1 cellular context compared by ENCODE assay signal in the genomic region with DNA sequence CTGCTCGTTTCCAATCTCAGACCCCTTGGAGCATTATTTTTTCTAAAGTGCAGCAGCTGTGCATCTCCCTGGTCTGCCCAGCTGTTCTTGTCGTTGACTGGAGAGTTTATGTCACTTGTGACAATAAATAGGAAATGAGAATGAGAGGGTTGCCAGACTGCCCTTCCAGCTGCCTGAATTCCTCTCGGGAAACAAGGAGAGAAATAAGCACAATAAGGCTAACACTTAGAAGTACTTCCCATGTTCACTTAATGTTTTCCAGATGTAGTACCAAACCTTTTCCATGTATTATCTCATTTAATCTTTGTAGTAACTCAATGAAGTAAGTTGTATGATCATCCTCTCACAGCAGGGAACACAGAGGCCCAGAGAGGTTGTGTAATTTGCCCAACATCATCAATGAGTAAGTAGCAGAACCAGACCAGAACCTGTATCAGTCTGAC.
TF ChIP-seq lines count a peak whose summit lies in the region.

No MANE protein-coding gene starts in this region.

TF ChIP-seq in HepG2, 621 proteins besides CTCF, POLR2A, EP300 and RAD21:
- no peak for TF ChIP-seq ZNF318 (CRISPR knock-in tag; IDR thresholded peaks at IDR 0.05)
- no peak for TF ChIP-seq ZNF646 (CRISPR knock-in tag; IDR thresholded peaks at IDR 0.05)
- TF ChIP-seq KDM2A (CRISPR knock-in tag; IDR thresholded peaks at IDR 0.05; ENCODE audit: borderline replicate concordance, low read depth): no peak
- no peak for TF ChIP-seq MIER2 (CRISPR knock-in tag; IDR thresholded peaks at IDR 0.05)
- TF ChIP-seq GPBP1L1 (CRISPR knock-in tag; IDR thresholded peaks at IDR 0.05): no peak
- TF ChIP-seq SALL1 (CRISPR knock-in tag; IDR thresholded peaks at IDR 0.05): no peak
- TF ChIP-seq CERS6 (CRISPR knock-in tag; IDR thresholded peaks at IDR 0.05): no peak
- no peak for TF ChIP-seq PCBP1 (IDR thresholded peaks at IDR 0.05; ENCODE audit: borderline replicate concordance, low read depth, low read length)
- TF ChIP-seq ZFY (CRISPR knock-in tag; IDR thresholded peaks at IDR 0.05): no peak
- no peak for TF ChIP-seq SAP130 (CRISPR knock-in tag; IDR thresholded peaks at IDR 0.05; ENCODE audit: low read depth)
- TF ChIP-seq ZNF281 (CRISPR knock-in tag; IDR thresholded peaks at IDR 0.05; ENCODE audit: borderline replicate concordance): no peak
TF ChIP-seq in HepG2: peak in this region for 0.
